ENCODE assay signal across 9 cellular contexts in the genomic region with DNA sequence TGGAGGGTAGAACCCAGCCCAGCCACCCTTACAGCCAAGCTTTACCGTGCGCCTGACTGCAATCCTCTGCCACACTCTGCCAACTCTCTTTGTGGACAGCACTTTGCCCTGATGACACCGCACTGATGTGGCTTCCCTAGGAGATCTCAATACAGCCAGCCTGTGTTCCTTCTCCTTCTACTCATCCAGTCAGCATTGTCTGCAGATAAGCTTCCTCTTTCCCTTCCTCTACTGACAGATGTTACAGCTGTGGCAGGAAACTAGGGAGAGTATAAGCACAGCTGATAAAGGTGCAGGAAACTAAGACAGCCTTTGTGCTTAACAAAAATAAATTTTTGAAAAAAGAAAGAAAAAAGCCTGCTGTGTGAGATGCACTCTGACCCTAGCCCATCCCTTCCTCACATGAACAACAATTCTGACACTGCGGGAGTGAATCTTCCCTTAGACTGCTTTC. TPM values are rescaled to one million over a fixed set of nuclear protein-coding genes. Genes with fewer than 3 reads are reported as not detected.
DNase-seq lines count a peak whose midpoint lies in the region; ATAC-seq and TF ChIP-seq lines count a peak whose summit lies in the region.
"Had no signal": no experiment of that assay in that cellular context is flagged by ENCODE, and none has a peak within 500 bp of the region (broad histone marks: within the 10 kb centered on the region; RNA-seq: fewer than 3 reads in every experiment).

No MANE protein-coding gene starts in this region.

- H3K18ac ChIP-seq in mesenchymal stem cell (ENCODE audit: low read depth in 1 of 2, low read length in 2 of 2) = no peak overlapping the region

- no peak overlapping the region for H4K8ac ChIP-seq in mesenchymal stem cell (ENCODE audit: low read length)

- no peak overlapping the region for H3K23ac ChIP-seq in mesenchymal stem cell (ENCODE audit: low read length in 2 of 2)

- no peak overlapping the region for H2BK12ac ChIP-seq in mesenchymal stem cell (ENCODE audit: low read length in 2 of 2)

- no peak overlapping the region for H2BK5ac ChIP-seq in mesenchymal stem cell (ENCODE audit: low read depth, low read length, poor library complexity, severe bottlenecking)

- WGBS in upper lobe of left lung, 2 donors = 40 to 58% methylated on average over 4 of the region's 4 CpGs
- 97% methylated on average over 3 of the region's 4 CpGs for WGBS in mesenchymal stem cell

- peak; percentile 77 for ATAC-seq in Right ventricle myocardium inferior
- peak; percentile 73 to 75 for ATAC-seq in left cardiac atrium
- peak; percentile 79 to 81 for ATAC-seq in upper lobe of left lung (ENCODE audit: low FRiP score in 2 of 2)
- no peak for ATAC-seq in HG02759 (IDR thresholded peaks at IDR 0.05; ENCODE audit: unreplicated experiment)

- no peak overlapping the region for H3K9ac ChIP-seq in mesenchymal stem cell (ENCODE audit: low read length)

- H3K36me3 ChIP-seq in right atrium auricular region (peaks cover 74% of the 10 kb centered on the region), upper lobe of left lung (peaks cover 18 to 90% (median 47%) of the 10 kb centered on the region in 4 donors), mesenchymal stem cell (ENCODE audit: control insufficient read depth in 1 of 2, insufficient read depth in 2 of 2, low read depth in 1 of 2, low read length in 2 of 2) (peaks cover 45 to 87% of the 10 kb centered on the region in 2 experiments)

- H3K9me3 ChIP-seq in right atrium auricular region (no peaks in the 10 kb centered on the region), upper lobe of left lung (no peaks in the 10 kb centered on the region), mesenchymal stem cell (ENCODE audit: control insufficient read depth, low read length) (no peaks in the 10 kb centered on the region)

- H2AFZ ChIP-seq in mesenchymal stem cell (ENCODE audit: low read depth, low read length) = no peak overlapping the region

- intact Hi-C loops in Right ventricle myocardium inferior (cut with DNase I) (no loop called here), left cardiac atrium (cut with DNase I) (no loop called here)

- no peak overlapping the region for H2AK5ac ChIP-seq in mesenchymal stem cell (ENCODE audit: low read length, severe bottlenecking)

- no peak overlapping the region for H3K27ac ChIP-seq in right atrium auricular region
- peak overlapping the region in 3 of 4 donors; percentile 4 to 71 (median 54) for H3K27ac ChIP-seq in upper lobe of left lung
- no peak overlapping the region for H3K27ac ChIP-seq in mesenchymal stem cell (ENCODE audit: low read length, poor library complexity, severe bottlenecking)

- no peak overlapping the region for H2BK15ac ChIP-seq in mesenchymal stem cell (ENCODE audit: low read depth, poor library complexity, severe bottlenecking)

- no peak overlapping the region for H2BK120ac ChIP-seq in mesenchymal stem cell (ENCODE audit: low read depth, low read length)

- DNase-seq in Right ventricle myocardium inferior (ENCODE audit: missing footprints) (no peak), right atrium auricular region (ENCODE audit: low spot score) (no peak), UCSD-AML1 (lab: John Stamatoyannopoulos, UW; ENCODE audit: unreplicated experiment) (peak; percentile 67), left cardiac atrium (no peak), upper lobe of left lung (no peak), mesenchymal stem cell (no peak), COLO829 (ENCODE audit: low spot score) (no peak)
- DNase-seq: NCI-H69 had no signal

- no peak overlapping the region for H3K4me3 ChIP-seq in right atrium auricular region
- H3K4me3 ChIP-seq in upper lobe of left lung = no peak overlapping the region
- H3K4me3 ChIP-seq in mesenchymal stem cell (ENCODE audit: insufficient read depth in 1 of 2, low read depth in 1 of 2, low read length in 2 of 2) = no peak overlapping the region

- H3K14ac ChIP-seq in mesenchymal stem cell (ENCODE audit: low read length in 2 of 2) = no peak overlapping the region

- no peak overlapping the region for H4K91ac ChIP-seq in mesenchymal stem cell (ENCODE audit: low read length)

- no peaks in the 10 kb centered on the region for H3K27me3 ChIP-seq in right atrium auricular region
- no peaks in the 10 kb centered on the region for H3K27me3 ChIP-seq in upper lobe of left lung
- no peaks in the 10 kb centered on the region for H3K27me3 ChIP-seq in mesenchymal stem cell (ENCODE audit: control insufficient read depth in 1 of 2, insufficient read depth in 1 of 2, low read length in 2 of 2)

- TF ChIP-seq EP300 in upper lobe of left lung (IDR thresholded peaks at IDR 0.05) = no peak

- no peak overlapping the region for H3K4me2 ChIP-seq in mesenchymal stem cell (ENCODE audit: low read length, poor library complexity, severe bottlenecking)

- H3K4me1 ChIP-seq in right atrium auricular region (peaks cover 0 to 11% of the 10 kb centered on the region in 2 donors), upper lobe of left lung (peaks cover 8 to 26% (median 12%) of the 10 kb centered on the region in 4 donors), mesenchymal stem cell (ENCODE audit: control insufficient read depth, insufficient read depth, low read depth, low read length) (peaks cover 6% of the 10 kb centered on the region)

- TF ChIP-seq POLR2A in upper lobe of left lung (IDR thresholded peaks at IDR 0.05) = no peak

- no peak overlapping the region for H3K4ac ChIP-seq in mesenchymal stem cell (ENCODE audit: low read depth in 1 of 2, low read length in 2 of 2)

- H3K79me1 ChIP-seq in mesenchymal stem cell (replicated peaks; ENCODE audit: low read length, poor library complexity, severe bottlenecking) = peaks cover 30% of the 10 kb centered on the region

- no peak for TF ChIP-seq CTCF in right atrium auricular region (IDR thresholded peaks at IDR 0.05)
- no peak for TF ChIP-seq CTCF in upper lobe of left lung (IDR thresholded peaks at IDR 0.05)

RNA-seq across cellular contexts. Expression of a gene that starts 25.0 kb away (rescaled TPM):
- total RNA-seq in Right ventricle myocardium inferior (19.7 TPM), right atrium auricular region (10 to 100 TPM; 12.5 to 12.7 TPM), left cardiac atrium (10 to 100 TPM; 12.6 to 15.4 TPM), upper lobe of left lung (10 to 100 TPM in 5 of 6 donors, 1 to 10 TPM in 1; 9.4 to 24.1 (median 13.3) TPM)
- 2.9 TPM for polyA plus RNA-seq in mesenchymal stem cell (2013, experiment 1 of 2)
- polyA plus RNA-seq in mesenchymal stem cell (2013, experiment 2 of 2) = 3.2 TPM

RNA-seq across cellular contexts. Expression of a gene that starts 48.6 kb away (rescaled TPM):
- total RNA-seq in Right ventricle myocardium inferior (119 TPM), right atrium auricular region (10 to 100 TPM; 69.6 to 73.8 TPM), left cardiac atrium (100 to 1,000 TPM; 118 to 163 TPM), upper lobe of left lung (100 to 1,000 TPM in 3 of 6 donors, 10 to 100 TPM in 3; 32.5 to 131 (median 109) TPM)
- 263 TPM for polyA plus RNA-seq in mesenchymal stem cell (2013, experiment 1 of 2)
- polyA plus RNA-seq in mesenchymal stem cell (2013, experiment 2 of 2) = 275 TPM

Comparison
In these comparisons a context has a peak if more than half of its experiments do, and no peak if none do; other contexts are left out.
1. H3K27ac ChIP-seq: peak in upper lobe of left lung (3 of 4); none in right atrium auricular region (0 of 2) and mesenchymal stem cell (single experiment).